ENCODE assay signal across 8 cellular contexts in the genomic region with DNA sequence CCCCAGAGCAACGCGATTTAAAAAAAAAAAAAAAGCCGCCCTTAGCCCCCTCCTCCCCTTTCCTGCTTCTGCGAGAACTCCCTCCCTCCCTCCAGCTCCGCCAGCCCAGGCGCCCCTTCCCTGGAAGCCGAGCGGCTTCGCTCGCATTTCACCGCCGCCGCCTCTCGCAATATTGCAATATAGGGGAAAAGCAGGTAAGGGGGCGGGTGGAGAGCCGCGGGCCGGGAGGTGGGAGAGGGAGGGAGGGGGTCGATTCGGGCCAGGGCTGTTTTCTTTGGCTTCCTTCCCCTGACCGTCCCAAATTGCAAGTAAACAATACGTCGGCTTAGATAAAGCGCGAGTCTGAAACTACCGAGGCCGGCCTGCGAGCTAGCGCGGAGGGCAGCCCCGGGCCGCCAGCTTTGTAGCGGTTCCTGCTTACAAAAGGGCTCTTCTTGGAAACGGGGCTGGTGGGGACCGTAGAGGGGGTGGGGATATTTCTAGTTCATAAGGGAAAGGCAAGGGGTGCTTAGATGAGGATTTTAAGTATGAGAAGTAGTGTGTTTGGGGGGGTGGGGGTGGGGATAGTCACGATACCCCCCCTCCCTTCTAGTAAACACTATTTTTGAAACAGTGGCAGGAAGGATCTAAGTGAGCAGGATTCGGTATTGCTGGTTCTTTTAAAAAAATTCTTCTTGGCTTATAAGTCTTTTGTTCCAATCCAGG. TPM values are rescaled to one million over a fixed set of nuclear protein-coding genes. Genes with fewer than 3 reads are reported as not detected.
DNase-seq lines count a peak whose midpoint lies in the region; ATAC-seq, FAIRE-seq and TF ChIP-seq lines count a peak whose summit lies in the region.

No MANE protein-coding gene starts in this region.

- H3K4me3 Mint-ChIP-seq in astrocyte (ENCODE audit: unreplicated experiment): peak overlapping the region; percentile 86
- peak overlapping the region; percentile 86 for H3K4me3 Mint-ChIP-seq in progenitor cell of endocrine pancreas (ENCODE audit: low read depth)

- no peaks in the 10 kb centered on the region for H3K27me3 Mint-ChIP-seq in astrocyte (ENCODE audit: low read depth, unreplicated experiment)
- H3K27me3 Mint-ChIP-seq in progenitor cell of endocrine pancreas: no peaks in the 10 kb centered on the region

- H3K27ac Mint-ChIP-seq in astrocyte (ENCODE audit: unreplicated experiment) (peak overlapping the region; percentile 95), progenitor cell of endocrine pancreas (peak overlapping the region; percentile 99)

- WGBS in right cardiac atrium: under 1% methylated on average over 37 of the region's 37 CpGs

- H3K4me1 Mint-ChIP-seq in astrocyte (ENCODE audit: low read depth, unreplicated experiment) (peaks cover 19% of the 10 kb centered on the region), progenitor cell of endocrine pancreas (ENCODE audit: low read depth) (peaks cover 38% of the 10 kb centered on the region)

- no peaks in the 10 kb centered on the region for H3K9me3 Mint-ChIP-seq in astrocyte (ENCODE audit: unreplicated experiment)
- H3K9me3 Mint-ChIP-seq in progenitor cell of endocrine pancreas (ENCODE audit: low read depth): no peaks in the 10 kb centered on the region

- no peak overlapping the region for H2AFZ ChIP-seq in astrocyte (ENCODE audit: low read depth, low read length)

- ATAC-seq in right cardiac atrium (peak; percentile 4 to 10), GM19455 (IDR thresholded peaks at IDR 0.05; ENCODE audit: unreplicated experiment) (no peak)

- H4K20me1 ChIP-seq in astrocyte (ENCODE audit: insufficient read depth, low read length): peaks cover 24% of the 10 kb centered on the region

- H3K27me3 ChIP-seq in astrocyte (ENCODE audit: insufficient read depth, low read length): no peaks in the 10 kb centered on the region
- H3K27me3 ChIP-seq in right cardiac atrium (ENCODE audit: control insufficient read depth, insufficient read depth): no peaks in the 10 kb centered on the region

- peaks cover 46% of the 10 kb centered on the region for H3K79me2 ChIP-seq in astrocyte (ENCODE audit: insufficient read depth, low read length)

- H3K36me3 Mint-ChIP-seq in astrocyte (ENCODE audit: low read depth, unreplicated experiment) (peaks cover 1% of the 10 kb centered on the region), progenitor cell of endocrine pancreas (ENCODE audit: insufficient read depth) (peaks cover 18% of the 10 kb centered on the region)

- H3K9me3 ChIP-seq in astrocyte (ENCODE audit: insufficient read depth, low read depth, low read length): no peaks in the 10 kb centered on the region
- H3K9me3 ChIP-seq in right cardiac atrium (ENCODE audit: control insufficient read depth, low read length): no peaks in the 10 kb centered on the region

- H3K9ac ChIP-seq in astrocyte (ENCODE audit: low read length): peak overlapping the region; percentile 90

- TF ChIP-seq CTCF in astrocyte (IDR thresholded peaks at IDR 0.05; ENCODE audit: insufficient read depth, low read depth, low read length) (no peak), progenitor cell of endocrine pancreas (IDR thresholded peaks at IDR 0.05; ENCODE audit: unreplicated experiment) (no peak), D721Med (IDR thresholded peaks at IDR 0.05; ENCODE audit: insufficient read depth, missing control alignments) (no peak)

- peak; percentile 36 for DNase-seq in COR-L47 (lab: John Stamatoyannopoulos, UW)
- DNase-seq in HT-29 (ENCODE audit: low spot score): peak; percentile 58
- DNase-seq in SW480 (ENCODE audit: low spot score): peak; percentile 48
- peak; percentile 29 for DNase-seq in astrocyte (ENCODE audit: low read depth)
- peak; percentile 58 to 82 (median 79) for DNase-seq in right cardiac atrium
- DNase-seq in progenitor cell of endocrine pancreas (ENCODE audit: low spot score, unreplicated experiment): peak; percentile 48
- no peak for DNase-seq in D721Med (ENCODE audit: insufficient read length, low spot score)

- peak overlapping the region; percentile 67 for H3K27ac ChIP-seq in astrocyte (ENCODE audit: low read depth, low read length)
- peak overlapping the region; percentile 100 for H3K27ac ChIP-seq in right cardiac atrium (ENCODE audit: low read length)

- H3K4me3 ChIP-seq in astrocyte (ENCODE audit: insufficient read depth, low read depth, low read length): peak overlapping the region; percentile 74
- peak overlapping the region; percentile 87 for H3K4me3 ChIP-seq in right cardiac atrium (ENCODE audit: low read length)

- intact Hi-C loops in right cardiac atrium (cut with DNase I): loop anchor here (5.0 to 10.0 kb wide), 3 partner anchors 623 to 736 kb away; no protein-coding TSS in a partner anchor

- FAIRE-seq in astrocyte (lab: Jason Lieb, UNC): no peak
- no peak for FAIRE-seq in D721Med (lab: Jason Lieb, UNC)

- H3K4me2 ChIP-seq in astrocyte (ENCODE audit: low read length): peak overlapping the region; percentile 88

- H3K4me1 ChIP-seq in astrocyte (ENCODE audit: insufficient read depth, low read length) (peaks cover 22% of the 10 kb centered on the region), right cardiac atrium (ENCODE audit: control insufficient read depth, insufficient read depth, low read length) (peaks cover under 1% of the 10 kb centered on the region)

- H3K36me3 ChIP-seq in astrocyte (ENCODE audit: insufficient read depth, low read length): no peaks in the 10 kb centered on the region

RNA-seq across cellular contexts. Expression of gene LMO4, which starts 0.5 kb away (rescaled TPM):
- total RNA-seq in HT-29 (2014; rRNA removed; shearing (Covaris generic)): 174 and 184 TPM in 2 replicates
- total RNA-seq in astrocyte (42.9 and 44.5 TPM in 2 replicates), right cardiac atrium (10 to 100 TPM; 46.0 to 61.4 (median 46.9) TPM), progenitor cell of endocrine pancreas (64.2 and 74.5 TPM in 2 replicates)
- 62.7 TPM for polyA plus RNA-seq in right cardiac atrium
